In genomic region chr1:116379057-116379630, GRCh38 we compare ENCODE assay signal across 2 cellular contexts.
A peak's percentile ranks its signal among the peaks of the same experiment; 100 is the strongest.
TF ChIP-seq lines count a peak whose summit lies in the region.

No MANE protein-coding gene starts in this region.

TF ChIP-seq in GM12878, 131 proteins besides CTCF, POLR2A, EP300 and RAD21 (continued from another document and continues in another):
- no peak for TF ChIP-seq ELK1 (IDR thresholded peaks at IDR 0.05; ENCODE audit: low read depth, low read length)
- no peak for TF ChIP-seq ESRRA (IDR thresholded peaks at IDR 0.05; ENCODE audit: low read length)
- no peak for TF ChIP-seq CUX1 (IDR thresholded peaks at IDR 0.05; ENCODE audit: insufficient replicate concordance, low read depth, low read length)
- TF ChIP-seq KDM1A (IDR thresholded peaks at IDR 0.05; ENCODE audit: borderline replicate concordance): no peak
- no peak for TF ChIP-seq IKZF2 (IDR thresholded peaks at IDR 0.05)
- TF ChIP-seq EGR1 (IDR thresholded peaks at IDR 0.05; ENCODE audit: borderline replicate concordance in 1 of 2, low read depth in 2 of 2, low read length in 2 of 2): no peak
- TF ChIP-seq REST (IDR thresholded peaks at IDR 0.05; ENCODE audit: low read depth, low read length): peak; percentile 39; the same call in 1 of the 2 replicates
- TF ChIP-seq SREBF1 (IDR thresholded peaks at IDR 0.05; ENCODE audit: low read length): no peak

TF ChIP-seq in liver, 16 proteins besides CTCF, POLR2A, EP300 and RAD21:
- TF ChIP-seq ZBTB33 (IDR thresholded peaks at IDR 0.05): no peak
- TF ChIP-seq HNF4A (conservative IDR thresholded peaks at IDR 0.05): peak; percentile 6 to 34
